10 cellular contexts compared by ENCODE assay signal in genomic region chr15:35696767-35697231, GRCh38.
DNase-seq lines count a peak whose midpoint lies in the region; ATAC-seq and TF ChIP-seq lines count a peak whose summit lies in the region.
"Had no signal": no experiment of that assay in that cellular context is flagged by ENCODE, and none has a peak within 500 bp of the region (broad histone marks: within the 10 kb centered on the region; RNA-seq: fewer than 3 reads in every experiment).

No MANE protein-coding gene starts in this region.

- DNase-seq in AG04450 (ENCODE audit: low read depth, low spot score) (peak; percentile 68), M059J (ENCODE audit: low read depth) (peak; percentile 88), chondrocyte (ENCODE audit: low spot score) (no peak), left lung (no peak), COLO829 (ENCODE audit: low spot score) (no peak), AML-193 (lab: John Stamatoyannopoulos, UW) (no peak), NCI-H345 treated with DMSO at 0.1 percent for 48 hours (lab: John Stamatoyannopoulos, UW; ENCODE audit: unreplicated experiment) (no peak)
- DNase-seq: activated T-cell treated with anti-CD3 and anti-CD28 coated beads, Interleukin-2, amount 50 U/mL, for 48 hours; CD4-positive, CD25-positive, alpha-beta regulatory T cell had no signal

- H3K36me3 Mint-ChIP-seq in chondrocyte (ENCODE audit: low read depth): no peaks in the 10 kb centered on the region
- H3K36me3 Mint-ChIP-seq: CD4-positive, CD25-positive, alpha-beta regulatory T cell had no signal

- POLR2A ChIA-PET in AG04450 (lab: Yijun Ruan, JAX): no interaction called here

- no peaks in the 10 kb centered on the region for H3K27me3 ChIP-seq in AG04450 (ENCODE audit: control insufficient read depth, insufficient read depth, low read length)
- no peaks in the 10 kb centered on the region for H3K27me3 ChIP-seq in left lung

- H3K9me3 Mint-ChIP-seq in chondrocyte (ENCODE audit: low read depth): no peaks in the 10 kb centered on the region

- ATAC-seq in left lung: peak; percentile 63
- no peak for ATAC-seq in HG03521 (IDR thresholded peaks at IDR 0.05; ENCODE audit: unreplicated experiment)

- H3K4me3 ChIP-seq in AG04450 (ENCODE audit: low read depth, low read length) (no peak overlapping the region), left lung (no peak overlapping the region)

- H3K4me3 Mint-ChIP-seq in chondrocyte (ENCODE audit: unreplicated experiment): peak overlapping the region; percentile 0
- H3K4me3 Mint-ChIP-seq: CD4-positive, CD25-positive, alpha-beta regulatory T cell had no signal

- H3K4me1 Mint-ChIP-seq in chondrocyte (ENCODE audit: low read depth): peaks cover 62% of the 10 kb centered on the region
- H3K4me1 Mint-ChIP-seq: CD4-positive, CD25-positive, alpha-beta regulatory T cell had no signal

- no peaks in the 10 kb centered on the region for H3K27me3 Mint-ChIP-seq in chondrocyte (ENCODE audit: low read depth)

- CTCF ChIA-PET in AG04450 (lab: Charles Lee): interaction anchor here (0.5 to 2.6 kb wide), 3 partner anchors 54 to 665 kb away, joined by 3 to 11 read pairs (median 8); no protein-coding TSS in a partner anchor

- no peaks in the 10 kb centered on the region for H3K36me3 ChIP-seq in left lung

- TF ChIP-seq CTCF in AG04450 (IDR thresholded peaks at IDR 0.05; ENCODE audit: low read depth, low read length) (no peak), chondrocyte (IDR thresholded peaks at IDR 0.05) (no peak), left lung (IDR thresholded peaks at IDR 0.05) (no peak)

- intact Hi-C loops in left lung (cut with DNase I): no loop called here

- H3K27ac ChIP-seq in AG04450 (ENCODE audit: low read depth, low read length) (peak overlapping the region; percentile 87), left lung (peak overlapping the region in 1 of 2 donors; percentile 29)

- peaks cover 7% of the 10 kb centered on the region in 2 donors for H3K4me1 ChIP-seq in left lung

- no peaks in the 10 kb centered on the region for H3K9me3 ChIP-seq in AG04450 (ENCODE audit: control insufficient read depth, insufficient read depth, low read length)
- H3K9me3 ChIP-seq in left lung: no peaks in the 10 kb centered on the region

- peak overlapping the region; percentile 61 for H3K27ac Mint-ChIP-seq in chondrocyte (ENCODE audit: unreplicated experiment)
- H3K27ac Mint-ChIP-seq: CD4-positive, CD25-positive, alpha-beta regulatory T cell had no signal

Comparison
In these comparisons a context has a peak if more than half of its experiments do, and no peak if none do; other contexts are left out.
1. DNase-seq: peak in AG04450 (single experiment) and M059J (single experiment); none in chondrocyte (single experiment), left lung (0 of 2), COLO829 (single experiment), AML-193 (0 of 2) and NCI-H345 treated with DMSO at 0.1 percent for 48 hours (single experiment).